2 cellular contexts compared by ENCODE assay signal in the genomic region with DNA sequence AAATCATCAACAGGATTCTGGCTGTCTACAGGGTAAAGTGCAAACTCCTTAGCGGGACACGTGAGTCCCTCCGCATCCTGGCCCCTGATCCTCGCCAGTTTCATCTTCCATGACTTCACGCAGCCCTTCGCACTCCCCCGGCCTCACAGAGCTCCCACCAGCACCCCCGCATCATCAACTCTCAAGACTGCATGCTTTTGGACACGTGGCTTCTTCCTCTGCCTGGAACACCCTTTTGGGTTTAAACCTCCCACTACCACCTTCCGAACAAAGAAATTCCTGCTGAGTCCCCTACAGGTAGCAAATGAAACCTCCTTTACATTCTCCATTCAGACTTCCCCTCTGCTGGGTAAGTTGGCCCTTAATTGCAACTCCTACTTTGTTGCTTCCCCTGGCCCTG.
A peak's percentile ranks its signal among the peaks of the same experiment; 100 is the strongest.
TF ChIP-seq lines count a peak whose summit lies in the region.

No MANE protein-coding gene starts in this region.

TF ChIP-seq in GM23338, 12 proteins besides CTCF, POLR2A, EP300 and RAD21 (continued from another document):
- TF ChIP-seq, protein P1, sequence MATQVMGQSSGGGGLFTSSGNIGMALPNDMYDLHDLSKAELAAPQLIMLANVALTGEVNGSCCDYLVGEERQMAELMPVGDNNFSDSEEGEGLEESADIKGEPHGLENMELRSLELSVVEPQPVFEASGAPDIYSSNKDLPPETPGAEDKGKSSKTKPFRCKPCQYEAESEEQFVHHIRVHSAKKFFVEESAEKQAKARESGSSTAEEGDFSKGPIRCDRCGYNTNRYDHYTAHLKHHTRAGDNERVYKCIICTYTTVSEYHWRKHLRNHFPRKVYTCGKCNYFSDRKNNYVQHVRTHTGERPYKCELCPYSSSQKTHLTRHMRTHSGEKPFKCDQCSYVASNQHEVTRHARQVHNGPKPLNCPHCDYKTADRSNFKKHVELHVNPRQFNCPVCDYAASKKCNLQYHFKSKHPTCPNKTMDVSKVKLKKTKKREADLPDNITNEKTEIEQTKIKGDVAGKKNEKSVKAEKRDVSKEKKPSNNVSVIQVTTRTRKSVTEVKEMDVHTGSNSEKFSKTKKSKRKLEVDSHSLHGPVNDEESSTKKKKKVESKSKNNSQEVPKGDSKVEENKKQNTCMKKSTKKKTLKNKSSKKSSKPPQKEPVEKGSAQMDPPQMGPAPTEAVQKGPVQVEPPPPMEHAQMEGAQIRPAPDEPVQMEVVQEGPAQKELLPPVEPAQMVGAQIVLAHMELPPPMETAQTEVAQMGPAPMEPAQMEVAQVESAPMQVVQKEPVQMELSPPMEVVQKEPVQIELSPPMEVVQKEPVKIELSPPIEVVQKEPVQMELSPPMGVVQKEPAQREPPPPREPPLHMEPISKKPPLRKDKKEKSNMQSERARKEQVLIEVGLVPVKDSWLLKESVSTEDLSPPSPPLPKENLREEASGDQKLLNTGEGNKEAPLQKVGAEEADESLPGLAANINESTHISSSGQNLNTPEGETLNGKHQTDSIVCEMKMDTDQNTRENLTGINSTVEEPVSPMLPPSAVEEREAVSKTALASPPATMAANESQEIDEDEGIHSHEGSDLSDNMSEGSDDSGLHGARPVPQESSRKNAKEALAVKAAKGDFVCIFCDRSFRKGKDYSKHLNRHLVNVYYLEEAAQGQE (IDR thresholded peaks at IDR 0.05; ENCODE audit: unreplicated experiment) = no peak

TF ChIP-seq in WTC11, 78 proteins besides CTCF, POLR2A, EP300 and RAD21 (continued from another document and continues in another):
- TF ChIP-seq, protein P2, sequence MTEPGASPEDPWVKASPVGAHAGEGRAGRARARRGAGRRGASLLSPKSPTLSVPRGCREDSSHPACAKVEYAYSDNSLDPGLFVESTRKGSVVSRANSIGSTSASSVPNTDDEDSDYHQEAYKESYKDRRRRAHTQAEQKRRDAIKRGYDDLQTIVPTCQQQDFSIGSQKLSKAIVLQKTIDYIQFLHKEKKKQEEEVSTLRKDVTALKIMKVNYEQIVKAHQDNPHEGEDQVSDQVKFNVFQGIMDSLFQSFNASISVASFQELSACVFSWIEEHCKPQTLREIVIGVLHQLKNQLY (CRISPR knock-in tag; IDR thresholded peaks at IDR 0.05) = no peak
- TF ChIP-seq, protein P3, sequence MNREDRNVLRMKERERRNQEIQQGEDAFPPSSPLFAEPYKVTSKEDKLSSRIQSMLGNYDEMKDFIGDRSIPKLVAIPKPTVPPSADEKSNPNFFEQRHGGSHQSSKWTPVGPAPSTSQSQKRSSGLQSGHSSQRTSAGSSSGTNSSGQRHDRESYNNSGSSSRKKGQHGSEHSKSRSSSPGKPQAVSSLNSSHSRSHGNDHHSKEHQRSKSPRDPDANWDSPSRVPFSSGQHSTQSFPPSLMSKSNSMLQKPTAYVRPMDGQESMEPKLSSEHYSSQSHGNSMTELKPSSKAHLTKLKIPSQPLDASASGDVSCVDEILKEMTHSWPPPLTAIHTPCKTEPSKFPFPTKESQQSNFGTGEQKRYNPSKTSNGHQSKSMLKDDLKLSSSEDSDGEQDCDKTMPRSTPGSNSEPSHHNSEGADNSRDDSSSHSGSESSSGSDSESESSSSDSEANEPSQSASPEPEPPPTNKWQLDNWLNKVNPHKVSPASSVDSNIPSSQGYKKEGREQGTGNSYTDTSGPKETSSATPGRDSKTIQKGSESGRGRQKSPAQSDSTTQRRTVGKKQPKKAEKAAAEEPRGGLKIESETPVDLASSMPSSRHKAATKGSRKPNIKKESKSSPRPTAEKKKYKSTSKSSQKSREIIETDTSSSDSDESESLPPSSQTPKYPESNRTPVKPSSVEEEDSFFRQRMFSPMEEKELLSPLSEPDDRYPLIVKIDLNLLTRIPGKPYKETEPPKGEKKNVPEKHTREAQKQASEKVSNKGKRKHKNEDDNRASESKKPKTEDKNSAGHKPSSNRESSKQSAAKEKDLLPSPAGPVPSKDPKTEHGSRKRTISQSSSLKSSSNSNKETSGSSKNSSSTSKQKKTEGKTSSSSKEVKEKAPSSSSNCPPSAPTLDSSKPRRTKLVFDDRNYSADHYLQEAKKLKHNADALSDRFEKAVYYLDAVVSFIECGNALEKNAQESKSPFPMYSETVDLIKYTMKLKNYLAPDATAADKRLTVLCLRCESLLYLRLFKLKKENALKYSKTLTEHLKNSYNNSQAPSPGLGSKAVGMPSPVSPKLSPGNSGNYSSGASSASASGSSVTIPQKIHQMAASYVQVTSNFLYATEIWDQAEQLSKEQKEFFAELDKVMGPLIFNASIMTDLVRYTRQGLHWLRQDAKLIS (CRISPR knock-in tag; IDR thresholded peaks at IDR 0.05; ENCODE audit: borderline replicate concordance) = no peak
- TF ChIP-seq, protein P4, sequence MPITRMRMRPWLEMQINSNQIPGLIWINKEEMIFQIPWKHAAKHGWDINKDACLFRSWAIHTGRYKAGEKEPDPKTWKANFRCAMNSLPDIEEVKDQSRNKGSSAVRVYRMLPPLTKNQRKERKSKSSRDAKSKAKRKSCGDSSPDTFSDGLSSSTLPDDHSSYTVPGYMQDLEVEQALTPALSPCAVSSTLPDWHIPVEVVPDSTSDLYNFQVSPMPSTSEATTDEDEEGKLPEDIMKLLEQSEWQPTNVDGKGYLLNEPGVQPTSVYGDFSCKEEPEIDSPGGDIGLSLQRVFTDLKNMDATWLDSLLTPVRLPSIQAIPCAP (CRISPR knock-in tag; IDR thresholded peaks at IDR 0.05) = no peak
- TF ChIP-seq, protein P5, sequence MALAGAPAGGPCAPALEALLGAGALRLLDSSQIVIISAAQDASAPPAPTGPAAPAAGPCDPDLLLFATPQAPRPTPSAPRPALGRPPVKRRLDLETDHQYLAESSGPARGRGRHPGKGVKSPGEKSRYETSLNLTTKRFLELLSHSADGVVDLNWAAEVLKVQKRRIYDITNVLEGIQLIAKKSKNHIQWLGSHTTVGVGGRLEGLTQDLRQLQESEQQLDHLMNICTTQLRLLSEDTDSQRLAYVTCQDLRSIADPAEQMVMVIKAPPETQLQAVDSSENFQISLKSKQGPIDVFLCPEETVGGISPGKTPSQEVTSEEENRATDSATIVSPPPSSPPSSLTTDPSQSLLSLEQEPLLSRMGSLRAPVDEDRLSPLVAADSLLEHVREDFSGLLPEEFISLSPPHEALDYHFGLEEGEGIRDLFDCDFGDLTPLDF (CRISPR knock-in tag; IDR thresholded peaks at IDR 0.05) = 0 out of 2 replicates have a peak, but pooled peaks have one; percentile 35
- TF ChIP-seq OVOL2 (CRISPR knock-in tag; IDR thresholded peaks at IDR 0.05; ENCODE audit: borderline replicate concordance) (no peak), RORB (CRISPR knock-in tag; IDR thresholded peaks at IDR 0.05) (no peak), CBFB (CRISPR knock-in tag; IDR thresholded peaks at IDR 0.05; ENCODE audit: low read depth) (no peak), ZNF232 (CRISPR knock-in tag; IDR thresholded peaks at IDR 0.05) (no peak), FOXK1 (CRISPR knock-in tag; IDR thresholded peaks at IDR 0.05) (no peak), SMAD4 (CRISPR knock-in tag; IDR thresholded peaks at IDR 0.05) (no peak), SOX15 (CRISPR knock-in tag; IDR thresholded peaks at IDR 0.05) (no peak), ZNF263 (CRISPR knock-in tag; IDR thresholded peaks at IDR 0.05; ENCODE audit: low read depth) (no peak), JUN (CRISPR knock-in tag; IDR thresholded peaks at IDR 0.05) (no peak)
- TF ChIP-seq, protein P6, sequence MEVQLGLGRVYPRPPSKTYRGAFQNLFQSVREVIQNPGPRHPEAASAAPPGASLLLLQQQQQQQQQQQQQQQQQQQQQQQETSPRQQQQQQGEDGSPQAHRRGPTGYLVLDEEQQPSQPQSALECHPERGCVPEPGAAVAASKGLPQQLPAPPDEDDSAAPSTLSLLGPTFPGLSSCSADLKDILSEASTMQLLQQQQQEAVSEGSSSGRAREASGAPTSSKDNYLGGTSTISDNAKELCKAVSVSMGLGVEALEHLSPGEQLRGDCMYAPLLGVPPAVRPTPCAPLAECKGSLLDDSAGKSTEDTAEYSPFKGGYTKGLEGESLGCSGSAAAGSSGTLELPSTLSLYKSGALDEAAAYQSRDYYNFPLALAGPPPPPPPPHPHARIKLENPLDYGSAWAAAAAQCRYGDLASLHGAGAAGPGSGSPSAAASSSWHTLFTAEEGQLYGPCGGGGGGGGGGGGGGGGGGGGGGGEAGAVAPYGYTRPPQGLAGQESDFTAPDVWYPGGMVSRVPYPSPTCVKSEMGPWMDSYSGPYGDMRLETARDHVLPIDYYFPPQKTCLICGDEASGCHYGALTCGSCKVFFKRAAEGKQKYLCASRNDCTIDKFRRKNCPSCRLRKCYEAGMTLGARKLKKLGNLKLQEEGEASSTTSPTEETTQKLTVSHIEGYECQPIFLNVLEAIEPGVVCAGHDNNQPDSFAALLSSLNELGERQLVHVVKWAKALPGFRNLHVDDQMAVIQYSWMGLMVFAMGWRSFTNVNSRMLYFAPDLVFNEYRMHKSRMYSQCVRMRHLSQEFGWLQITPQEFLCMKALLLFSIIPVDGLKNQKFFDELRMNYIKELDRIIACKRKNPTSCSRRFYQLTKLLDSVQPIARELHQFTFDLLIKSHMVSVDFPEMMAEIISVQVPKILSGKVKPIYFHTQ (CRISPR knock-in tag; IDR thresholded peaks at IDR 0.05) = no peak
- TF ChIP-seq, protein P7, sequence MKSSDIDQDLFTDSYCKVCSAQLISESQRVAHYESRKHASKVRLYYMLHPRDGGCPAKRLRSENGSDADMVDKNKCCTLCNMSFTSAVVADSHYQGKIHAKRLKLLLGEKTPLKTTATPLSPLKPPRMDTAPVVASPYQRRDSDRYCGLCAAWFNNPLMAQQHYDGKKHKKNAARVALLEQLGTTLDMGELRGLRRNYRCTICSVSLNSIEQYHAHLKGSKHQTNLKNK (CRISPR knock-in tag; IDR thresholded peaks at IDR 0.05) = no peak
- TF ChIP-seq, protein P8, sequence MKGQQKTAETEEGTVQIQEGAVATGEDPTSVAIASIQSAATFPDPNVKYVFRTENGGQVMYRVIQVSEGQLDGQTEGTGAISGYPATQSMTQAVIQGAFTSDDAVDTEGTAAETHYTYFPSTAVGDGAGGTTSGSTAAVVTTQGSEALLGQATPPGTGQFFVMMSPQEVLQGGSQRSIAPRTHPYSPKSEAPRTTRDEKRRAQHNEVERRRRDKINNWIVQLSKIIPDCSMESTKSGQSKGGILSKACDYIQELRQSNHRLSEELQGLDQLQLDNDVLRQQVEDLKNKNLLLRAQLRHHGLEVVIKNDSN (CRISPR knock-in tag; IDR thresholded peaks at IDR 0.05) = peak; percentile 60
- TF ChIP-seq, protein P9, sequence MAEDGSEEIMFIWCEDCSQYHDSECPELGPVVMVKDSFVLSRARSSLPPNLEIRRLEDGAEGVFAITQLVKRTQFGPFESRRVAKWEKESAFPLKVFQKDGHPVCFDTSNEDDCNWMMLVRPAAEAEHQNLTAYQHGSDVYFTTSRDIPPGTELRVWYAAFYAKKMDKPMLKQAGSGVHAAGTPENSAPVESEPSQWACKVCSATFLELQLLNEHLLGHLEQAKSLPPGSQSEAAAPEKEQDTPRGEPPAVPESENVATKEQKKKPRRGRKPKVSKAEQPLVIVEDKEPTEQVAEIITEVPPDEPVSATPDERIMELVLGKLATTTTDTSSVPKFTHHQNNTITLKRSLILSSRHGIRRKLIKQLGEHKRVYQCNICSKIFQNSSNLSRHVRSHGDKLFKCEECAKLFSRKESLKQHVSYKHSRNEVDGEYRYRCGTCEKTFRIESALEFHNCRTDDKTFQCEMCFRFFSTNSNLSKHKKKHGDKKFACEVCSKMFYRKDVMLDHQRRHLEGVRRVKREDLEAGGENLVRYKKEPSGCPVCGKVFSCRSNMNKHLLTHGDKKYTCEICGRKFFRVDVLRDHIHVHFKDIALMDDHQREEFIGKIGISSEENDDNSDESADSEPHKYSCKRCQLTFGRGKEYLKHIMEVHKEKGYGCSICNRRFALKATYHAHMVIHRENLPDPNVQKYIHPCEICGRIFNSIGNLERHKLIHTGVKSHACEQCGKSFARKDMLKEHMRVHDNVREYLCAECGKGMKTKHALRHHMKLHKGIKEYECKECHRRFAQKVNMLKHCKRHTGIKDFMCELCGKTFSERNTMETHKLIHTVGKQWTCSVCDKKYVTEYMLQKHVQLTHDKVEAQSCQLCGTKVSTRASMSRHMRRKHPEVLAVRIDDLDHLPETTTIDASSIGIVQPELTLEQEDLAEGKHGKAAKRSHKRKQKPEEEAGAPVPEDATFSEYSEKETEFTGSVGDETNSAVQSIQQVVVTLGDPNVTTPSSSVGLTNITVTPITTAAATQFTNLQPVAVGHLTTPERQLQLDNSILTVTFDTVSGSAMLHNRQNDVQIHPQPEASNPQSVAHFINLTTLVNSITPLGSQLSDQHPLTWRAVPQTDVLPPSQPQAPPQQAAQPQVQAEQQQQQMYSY (CRISPR knock-in tag; IDR thresholded peaks at IDR 0.05) = peak; percentile 71; the same call in 1 of the 2 replicates
- TF ChIP-seq, protein P10, sequence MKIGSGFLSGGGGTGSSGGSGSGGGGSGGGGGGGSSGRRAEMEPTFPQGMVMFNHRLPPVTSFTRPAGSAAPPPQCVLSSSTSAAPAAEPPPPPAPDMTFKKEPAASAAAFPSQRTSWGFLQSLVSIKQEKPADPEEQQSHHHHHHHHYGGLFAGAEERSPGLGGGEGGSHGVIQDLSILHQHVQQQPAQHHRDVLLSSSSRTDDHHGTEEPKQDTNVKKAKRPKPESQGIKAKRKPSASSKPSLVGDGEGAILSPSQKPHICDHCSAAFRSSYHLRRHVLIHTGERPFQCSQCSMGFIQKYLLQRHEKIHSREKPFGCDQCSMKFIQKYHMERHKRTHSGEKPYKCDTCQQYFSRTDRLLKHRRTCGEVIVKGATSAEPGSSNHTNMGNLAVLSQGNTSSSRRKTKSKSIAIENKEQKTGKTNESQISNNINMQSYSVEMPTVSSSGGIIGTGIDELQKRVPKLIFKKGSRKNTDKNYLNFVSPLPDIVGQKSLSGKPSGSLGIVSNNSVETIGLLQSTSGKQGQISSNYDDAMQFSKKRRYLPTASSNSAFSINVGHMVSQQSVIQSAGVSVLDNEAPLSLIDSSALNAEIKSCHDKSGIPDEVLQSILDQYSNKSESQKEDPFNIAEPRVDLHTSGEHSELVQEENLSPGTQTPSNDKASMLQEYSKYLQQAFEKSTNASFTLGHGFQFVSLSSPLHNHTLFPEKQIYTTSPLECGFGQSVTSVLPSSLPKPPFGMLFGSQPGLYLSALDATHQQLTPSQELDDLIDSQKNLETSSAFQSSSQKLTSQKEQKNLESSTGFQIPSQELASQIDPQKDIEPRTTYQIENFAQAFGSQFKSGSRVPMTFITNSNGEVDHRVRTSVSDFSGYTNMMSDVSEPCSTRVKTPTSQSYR (CRISPR knock-in tag; IDR thresholded peaks at IDR 0.05) = no peak
- TF ChIP-seq, protein P11, sequence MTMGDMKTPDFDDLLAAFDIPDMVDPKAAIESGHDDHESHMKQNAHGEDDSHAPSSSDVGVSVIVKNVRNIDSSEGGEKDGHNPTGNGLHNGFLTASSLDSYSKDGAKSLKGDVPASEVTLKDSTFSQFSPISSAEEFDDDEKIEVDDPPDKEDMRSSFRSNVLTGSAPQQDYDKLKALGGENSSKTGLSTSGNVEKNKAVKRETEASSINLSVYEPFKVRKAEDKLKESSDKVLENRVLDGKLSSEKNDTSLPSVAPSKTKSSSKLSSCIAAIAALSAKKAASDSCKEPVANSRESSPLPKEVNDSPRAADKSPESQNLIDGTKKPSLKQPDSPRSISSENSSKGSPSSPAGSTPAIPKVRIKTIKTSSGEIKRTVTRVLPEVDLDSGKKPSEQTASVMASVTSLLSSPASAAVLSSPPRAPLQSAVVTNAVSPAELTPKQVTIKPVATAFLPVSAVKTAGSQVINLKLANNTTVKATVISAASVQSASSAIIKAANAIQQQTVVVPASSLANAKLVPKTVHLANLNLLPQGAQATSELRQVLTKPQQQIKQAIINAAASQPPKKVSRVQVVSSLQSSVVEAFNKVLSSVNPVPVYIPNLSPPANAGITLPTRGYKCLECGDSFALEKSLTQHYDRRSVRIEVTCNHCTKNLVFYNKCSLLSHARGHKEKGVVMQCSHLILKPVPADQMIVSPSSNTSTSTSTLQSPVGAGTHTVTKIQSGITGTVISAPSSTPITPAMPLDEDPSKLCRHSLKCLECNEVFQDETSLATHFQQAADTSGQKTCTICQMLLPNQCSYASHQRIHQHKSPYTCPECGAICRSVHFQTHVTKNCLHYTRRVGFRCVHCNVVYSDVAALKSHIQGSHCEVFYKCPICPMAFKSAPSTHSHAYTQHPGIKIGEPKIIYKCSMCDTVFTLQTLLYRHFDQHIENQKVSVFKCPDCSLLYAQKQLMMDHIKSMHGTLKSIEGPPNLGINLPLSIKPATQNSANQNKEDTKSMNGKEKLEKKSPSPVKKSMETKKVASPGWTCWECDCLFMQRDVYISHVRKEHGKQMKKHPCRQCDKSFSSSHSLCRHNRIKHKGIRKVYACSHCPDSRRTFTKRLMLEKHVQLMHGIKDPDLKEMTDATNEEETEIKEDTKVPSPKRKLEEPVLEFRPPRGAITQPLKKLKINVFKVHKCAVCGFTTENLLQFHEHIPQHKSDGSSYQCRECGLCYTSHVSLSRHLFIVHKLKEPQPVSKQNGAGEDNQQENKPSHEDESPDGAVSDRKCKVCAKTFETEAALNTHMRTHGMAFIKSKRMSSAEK (CRISPR knock-in tag; IDR thresholded peaks at IDR 0.05; ENCODE audit: borderline replicate concordance) = no peak
